In the genomic region with DNA sequence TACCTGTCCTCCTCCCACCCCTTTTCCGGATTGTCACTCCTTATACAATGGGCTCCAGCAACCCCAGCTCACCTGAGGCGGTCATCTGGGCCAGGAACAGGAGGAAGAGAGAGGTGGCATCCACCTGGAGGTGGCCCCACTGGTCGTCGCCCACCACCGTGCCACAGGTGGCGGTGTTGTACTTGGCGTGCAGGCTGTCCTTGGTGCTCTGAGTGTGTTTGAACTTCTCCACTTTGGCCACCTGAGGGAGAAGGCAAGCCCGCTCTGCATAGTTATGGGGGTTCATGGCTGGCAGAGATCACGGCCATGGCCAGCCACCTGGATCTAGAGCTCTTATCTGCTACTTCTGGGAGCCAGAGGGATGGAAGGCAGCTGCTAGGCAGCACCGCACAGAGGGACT, we compare ENCODE assay signal across 28 cellular contexts. TPM values are rescaled to one million over a fixed set of nuclear protein-coding genes. Genes with fewer than 3 reads are reported as not detected.
DNase-seq lines count a peak whose midpoint lies in the region; ATAC-seq and TF ChIP-seq lines count a peak whose summit lies in the region.
"Had no signal": no experiment of that assay in that cellular context is flagged by ENCODE, and none has a peak within 500 bp of the region (broad histone marks: within the 10 kb centered on the region; RNA-seq: fewer than 3 reads in every experiment).

No MANE protein-coding gene starts in this region.

- no peak overlapping the region for H3K4me3 Mint-ChIP-seq in activated naive CD4-positive, alpha-beta T cell treated with anti-CD3 and anti-CD28 coated beads, Interleukin-2, amount 10 ng/mL, durations not matched to agents 7 days and 5 days
- no peak overlapping the region for H3K4me3 Mint-ChIP-seq in activated naive CD4-positive, alpha-beta T cell treated with anti-CD3 and anti-CD28 coated beads for 36 hours
- no peak overlapping the region for H3K4me3 Mint-ChIP-seq in endodermal cell
- no peak overlapping the region for H3K4me3 Mint-ChIP-seq in stimulated activated effector memory CD8-positive, alpha-beta T cell treated with anti-CD3 and anti-CD28 coated beads, Interleukin-12 subunit alpha, Interleukin-12 subunit beta, amount 100 ng/mL, for 72 hours
- H3K4me3 Mint-ChIP-seq: activated CD8-positive, alpha-beta memory T cell treated with anti-CD3 and anti-CD28 coated beads, Interleukin-2, amount 10 ng/mL, durations not matched to agents 7 days and 5 days; activated T-cell treated with anti-CD3 and anti-CD28 coated beads, Interleukin-2, amount 50 U/mL, for 72 hours; B cell; CD4-positive, alpha-beta memory T cell; memory B cell; T-helper 2 cell treated with Interferon-gamma antibody and Interleukin-4, amounts not matched to agents 5 μg/mL and 100 μg/mL, for 36 hours had no signal

- H3K27me3 ChIP-seq in endodermal cell (ENCODE audit: control insufficient read depth, insufficient read depth, low read length, poor library complexity, severe bottlenecking), result no peaks in the 10 kb centered on the region
- H3K27me3 ChIP-seq: colonic mucosa, tibial artery, vagina had no signal

- TF ChIP-seq CTCF in endodermal cell (conservative IDR thresholded peaks at IDR 0.05) (peak; percentile 54), retinal pigment epithelial cell (conservative IDR thresholded peaks at IDR 0.05; ENCODE audit: low read depth, low read length) (peak; percentile 1)

- H3K27ac Mint-ChIP-seq in activated naive CD4-positive, alpha-beta T cell treated with anti-CD3 and anti-CD28 coated beads, Interleukin-2, amount 10 ng/mL, durations not matched to agents 7 days and 5 days, result peak overlapping the region; percentile 60
- H3K27ac Mint-ChIP-seq in activated naive CD4-positive, alpha-beta T cell treated with anti-CD3 and anti-CD28 coated beads for 36 hours, result no peak overlapping the region
- no peak overlapping the region for H3K27ac Mint-ChIP-seq in endodermal cell
- no peak overlapping the region for H3K27ac Mint-ChIP-seq in stimulated activated effector memory CD8-positive, alpha-beta T cell treated with anti-CD3 and anti-CD28 coated beads, Interleukin-12 subunit alpha, Interleukin-12 subunit beta, amount 100 ng/mL, for 72 hours
- H3K27ac Mint-ChIP-seq: activated CD8-positive, alpha-beta memory T cell treated with anti-CD3 and anti-CD28 coated beads, Interleukin-2, amount 10 ng/mL, durations not matched to agents 7 days and 5 days; activated T-cell treated with anti-CD3 and anti-CD28 coated beads, Interleukin-2, amount 50 U/mL, for 72 hours; B cell; memory B cell; T-helper 2 cell treated with Interferon-gamma antibody and Interleukin-4, amounts not matched to agents 5 μg/mL and 100 μg/mL, for 36 hours had no signal

- peaks cover 16% of the 10 kb centered on the region for H3K36me3 Mint-ChIP-seq in activated naive CD4-positive, alpha-beta T cell treated with anti-CD3 and anti-CD28 coated beads, Interleukin-2, amount 10 ng/mL, durations not matched to agents 7 days and 5 days
- peaks cover 5% of the 10 kb centered on the region for H3K36me3 Mint-ChIP-seq in activated naive CD4-positive, alpha-beta T cell treated with anti-CD3 and anti-CD28 coated beads for 36 hours (ENCODE audit: low read depth)
- peaks cover 30% of the 10 kb centered on the region for H3K36me3 Mint-ChIP-seq in endodermal cell (ENCODE audit: low read depth)
- peaks cover 45% of the 10 kb centered on the region for H3K36me3 Mint-ChIP-seq in stimulated activated effector memory CD8-positive, alpha-beta T cell treated with anti-CD3 and anti-CD28 coated beads, Interleukin-12 subunit alpha, Interleukin-12 subunit beta, amount 100 ng/mL, for 72 hours

- no peak overlapping the region for H3K4me3 ChIP-seq in endodermal cell (ENCODE audit: low read length)
- no peak overlapping the region for H3K4me3 ChIP-seq in retinal pigment epithelial cell (ENCODE audit: low read length)
- H3K4me3 ChIP-seq: colonic mucosa, HAP-1, tibial artery, vagina had no signal

- WGBS in endodermal cell (ENCODE audit: insufficient coverage in 1 of 2, insufficient read length in 1 of 2), 2 experiments, result 98% methylated on average over 9 of the region's 10 CpGs; no CpG with 5 or more reads in 1 of the 2 experiments

- H3K4me1 ChIP-seq in endodermal cell (ENCODE audit: control insufficient read depth, insufficient read depth, low read length), result no peaks in the 10 kb centered on the region
- H3K4me1 ChIP-seq: colonic mucosa, HAP-1, tibial artery, vagina had no signal

- intact Hi-C loops in activated naive CD4-positive, alpha-beta T cell treated with anti-CD3 and anti-CD28 coated beads for 36 hours (cut with micrococcal nuclease), result no loop called here

- peaks cover 18% of the 10 kb centered on the region for H3K4me1 Mint-ChIP-seq in activated naive CD4-positive, alpha-beta T cell treated with anti-CD3 and anti-CD28 coated beads, Interleukin-2, amount 10 ng/mL, durations not matched to agents 7 days and 5 days
- peaks cover 12% of the 10 kb centered on the region for H3K4me1 Mint-ChIP-seq in activated naive CD4-positive, alpha-beta T cell treated with anti-CD3 and anti-CD28 coated beads for 36 hours (ENCODE audit: low read depth)
- peaks cover 14% of the 10 kb centered on the region for H3K4me1 Mint-ChIP-seq in endodermal cell
- H3K4me1 Mint-ChIP-seq in stimulated activated effector memory CD8-positive, alpha-beta T cell treated with anti-CD3 and anti-CD28 coated beads, Interleukin-12 subunit alpha, Interleukin-12 subunit beta, amount 100 ng/mL, for 72 hours, result no peaks in the 10 kb centered on the region
- H3K4me1 Mint-ChIP-seq: B cell, memory B cell had no signal

- H3K9ac ChIP-seq in endodermal cell (ENCODE audit: extremely low read depth, low read length, poor library complexity, severe bottlenecking), result no peak overlapping the region

- H3K36me3 ChIP-seq in endodermal cell (ENCODE audit: control insufficient read depth, insufficient read depth, low read length), result no peaks in the 10 kb centered on the region
- H3K36me3 ChIP-seq: colonic mucosa, vagina had no signal

- H3K9me3 Mint-ChIP-seq in activated naive CD4-positive, alpha-beta T cell treated with anti-CD3 and anti-CD28 coated beads, Interleukin-2, amount 10 ng/mL, durations not matched to agents 7 days and 5 days, result no peaks in the 10 kb centered on the region
- H3K9me3 Mint-ChIP-seq in activated naive CD4-positive, alpha-beta T cell treated with anti-CD3 and anti-CD28 coated beads for 36 hours, result no peaks in the 10 kb centered on the region
- peaks cover 58% of the 10 kb centered on the region for H3K9me3 Mint-ChIP-seq in endodermal cell
- no peaks in the 10 kb centered on the region for H3K9me3 Mint-ChIP-seq in stimulated activated effector memory CD8-positive, alpha-beta T cell treated with anti-CD3 and anti-CD28 coated beads, Interleukin-12 subunit alpha, Interleukin-12 subunit beta, amount 100 ng/mL, for 72 hours
- H3K9me3 Mint-ChIP-seq: memory B cell; T-helper 2 cell treated with Interferon-gamma antibody and Interleukin-4, amounts not matched to agents 5 μg/mL and 100 μg/mL, for 36 hours had no signal

- H3K9me3 ChIP-seq in endodermal cell (ENCODE audit: control insufficient read depth, low read length), result no peaks in the 10 kb centered on the region
- H3K9me3 ChIP-seq: colonic mucosa, HAP-1, tibial artery, vagina had no signal

- no peak for ATAC-seq in stimulated activated effector memory CD8-positive, alpha-beta T cell treated with anti-CD3 and anti-CD28 coated beads, Interleukin-12 subunit alpha, Interleukin-12 subunit beta, amount 100 ng/mL, for 72 hours
- ATAC-seq in HG02571 (IDR thresholded peaks at IDR 0.05; ENCODE audit: unreplicated experiment), result no peak
- ATAC-seq: activated CD8-positive, alpha-beta memory T cell treated with anti-CD3 and anti-CD28 coated beads, Interleukin-2, amount 10 ng/mL, durations not matched to agents 7 days and 5 days; activated T-cell treated with anti-CD3 and anti-CD28 coated beads, Interleukin-2, amount 50 U/mL, for 72 hours had no signal

- no peaks in the 10 kb centered on the region for H3K27me3 Mint-ChIP-seq in activated naive CD4-positive, alpha-beta T cell treated with anti-CD3 and anti-CD28 coated beads, Interleukin-2, amount 10 ng/mL, durations not matched to agents 7 days and 5 days
- no peaks in the 10 kb centered on the region for H3K27me3 Mint-ChIP-seq in activated naive CD4-positive, alpha-beta T cell treated with anti-CD3 and anti-CD28 coated beads for 36 hours (ENCODE audit: low read depth)
- no peaks in the 10 kb centered on the region for H3K27me3 Mint-ChIP-seq in endodermal cell (ENCODE audit: insufficient read depth)
- H3K27me3 Mint-ChIP-seq: activated CD8-positive, alpha-beta memory T cell treated with anti-CD3 and anti-CD28 coated beads, Interleukin-2, amount 10 ng/mL, durations not matched to agents 7 days and 5 days; B cell; CD4-positive, alpha-beta memory T cell; memory B cell had no signal

- CTCF ChIA-PET in activated naive CD4-positive, alpha-beta T cell treated with anti-CD3 and anti-CD28 coated beads, Interleukin-2, amount 10 ng/mL, durations not matched to agents 7 days and 5 days (lab: Charles Lee), result no interaction called here
- CTCF ChIA-PET in activated naive CD4-positive, alpha-beta T cell treated with anti-CD3 and anti-CD28 coated beads for 36 hours (lab: Charles Lee), result no interaction called here

- H3K27ac ChIP-seq in endodermal cell (ENCODE audit: low read depth, low read length), result no peak overlapping the region
- H3K27ac ChIP-seq: colonic mucosa, tibial artery, vagina had no signal

- no peak for DNase-seq in activated naive CD4-positive, alpha-beta T cell treated with anti-CD3 and anti-CD28 coated beads, Interleukin-2, amount 10 ng/mL, durations not matched to agents 7 days and 5 days
- no peak for DNase-seq in activated naive CD4-positive, alpha-beta T cell treated with anti-CD3 and anti-CD28 coated beads for 36 hours
- DNase-seq in NAMALWA (ENCODE audit: low spot score) (peak; percentile 2), endodermal cell (peak; percentile 58), retinal pigment epithelial cell (ENCODE audit: low read depth) (no peak), SIG-M5 (lab: John Stamatoyannopoulos, UW) (no peak)
- no peak for DNase-seq in stimulated activated effector memory CD8-positive, alpha-beta T cell treated with anti-CD3 and anti-CD28 coated beads, Interleukin-12 subunit alpha, Interleukin-12 subunit beta, amount 100 ng/mL, for 72 hours (ENCODE audit: low spot score in 2 of 2)
- DNase-seq: activated CD4-positive, alpha-beta T cell treated with anti-CD3 and anti-CD28 coated beads, Interleukin-2, amount 50 U/mL, for 1 hour; activated CD8-positive, alpha-beta memory T cell treated with anti-CD3 and anti-CD28 coated beads, Interleukin-2, amount 10 ng/mL, durations not matched to agents 7 days and 5 days; activated T-cell treated with anti-CD3 and anti-CD28 coated beads, Interleukin-2, amount 50 U/mL, for 72 hours; CD4-positive, alpha-beta memory T cell; colonic mucosa; DMS 273 treated with DMSO at 0.1 percent for 48 hours; effector CD4-positive, alpha-beta T cell; EL; hippocampal formation; NCI-H1092 treated with DMSO at 0.1 percent for 48 hours; NCI-H187; NCI-H2171; NCI-H510A treated with DMSO at 0.1 percent for 48 hours; stimulated activated CD4-positive, alpha-beta T cell treated with anti-CD3 and anti-CD28 coated beads, Interleukin-4, amount 100 ng/mL, for 1 hour; tibial artery had no signal

RNA-seq across cellular contexts. Expression of a gene that starts 32.9 kb away (rescaled TPM):
- total RNA-seq in activated naive CD4-positive, alpha-beta T cell treated with anti-CD3 and anti-CD28 coated beads for 36 hours, result 10 to 100 TPM; 19.8 to 20.7 TPM
- 10 to 100 TPM; 32.5 to 33.0 TPM for total RNA-seq in endodermal cell
- polyA plus RNA-seq in endodermal cell (2013, experiment 1 of 2), result 17.2 TPM
- 16.6 TPM for polyA plus RNA-seq in endodermal cell (2013, experiment 2 of 2)

Comparison
In these comparisons a context has a peak if more than half of its experiments do, and no peak if none do; other contexts are left out.
1. DNase-seq: peak in NAMALWA (single experiment) and endodermal cell (single experiment); none in activated naive CD4-positive, alpha-beta T cell treated with anti-CD3 and anti-CD28 coated beads, Interleukin-2, amount 10 ng/mL, durations not matched to agents 7 days and 5 days (single experiment), activated naive CD4-positive, alpha-beta T cell treated with anti-CD3 and anti-CD28 coated beads for 36 hours (single experiment), retinal pigment epithelial cell (single experiment), stimulated activated effector memory CD8-positive, alpha-beta T cell treated with anti-CD3 and anti-CD28 coated beads, Interleukin-12 subunit alpha, Interleukin-12 subunit beta, amount 100 ng/mL, for 72 hours (0 of 2) and SIG-M5 (single experiment).